In the genomic region with DNA sequence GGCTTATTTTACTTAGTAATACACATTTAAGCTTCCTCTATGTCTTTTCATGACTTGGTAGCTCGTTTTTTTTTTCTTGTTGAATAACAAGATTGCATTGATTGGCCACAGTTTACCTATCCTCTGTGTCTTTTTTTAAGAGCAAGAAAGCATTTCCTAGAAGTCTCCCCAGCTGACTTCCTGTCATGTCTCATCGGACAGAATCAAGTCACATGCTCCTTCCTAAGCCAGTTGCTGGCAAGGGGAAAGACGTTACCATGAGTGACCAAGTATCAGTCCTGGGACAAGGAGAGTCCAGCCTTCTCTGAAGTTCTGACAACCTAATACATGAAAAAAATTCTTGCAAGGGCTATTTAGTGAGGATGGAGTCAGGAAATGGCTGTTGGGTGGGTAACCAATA, we compare ENCODE assay signal across 13 cellular contexts. TPM values are rescaled to one million over a fixed set of nuclear protein-coding genes. Genes with fewer than 3 reads are reported as not detected.
DNase-seq lines count a peak whose midpoint lies in the region; ATAC-seq and TF ChIP-seq lines count a peak whose summit lies in the region.
"Had no signal": no experiment of that assay in that cellular context is flagged by ENCODE, and none has a peak within 500 bp of the region (broad histone marks: within the 10 kb centered on the region; RNA-seq: fewer than 3 reads in every experiment).

No MANE protein-coding gene starts in this region.

- H3K4me1 Mint-ChIP-seq in CD4-positive, alpha-beta memory T cell: peaks cover 20 to 41% (median 29%) of the 10 kb centered on the region in 4 donors
- peaks cover 25% of the 10 kb centered on the region for H3K4me1 Mint-ChIP-seq in activated T-cell treated with anti-CD3 and anti-CD28 coated beads, Interleukin-2, amount 50 U/mL, for 72 hours (ENCODE audit: low read depth)
- H3K4me1 Mint-ChIP-seq in naive thymus-derived CD8-positive, alpha-beta T cell: peaks cover 29 to 56% (median 45%) of the 10 kb centered on the region in 4 donors

- H3K9me3 ChIP-seq in CD4-positive, alpha-beta memory T cell (ENCODE audit: control insufficient read depth in 1 of 2, low read length in 2 of 2): no peaks in the 10 kb centered on the region

- H3K27ac Mint-ChIP-seq in CD4-positive, alpha-beta memory T cell: peak overlapping the region; percentile 38 to 92 (median 74)
- H3K27ac Mint-ChIP-seq in activated T-cell treated with anti-CD3 and anti-CD28 coated beads, Interleukin-2, amount 50 U/mL, for 72 hours: peak overlapping the region; percentile 99
- peak overlapping the region; percentile 6 to 86 (median 69) for H3K27ac Mint-ChIP-seq in naive thymus-derived CD8-positive, alpha-beta T cell

- peak overlapping the region; percentile 26 to 46 for H3K4me3 ChIP-seq in CD4-positive, alpha-beta memory T cell (ENCODE audit: low read length in 2 of 2)
- H3K4me3 ChIP-seq in foreskin fibroblast (ENCODE audit: low read depth in 1 of 2, low read length in 2 of 2): no peak overlapping the region

- peaks cover 0 to 4% of the 10 kb centered on the region in 2 donors for H3K36me3 Mint-ChIP-seq in CD4-positive, alpha-beta memory T cell
- H3K36me3 Mint-ChIP-seq in activated T-cell treated with anti-CD3 and anti-CD28 coated beads, Interleukin-2, amount 50 U/mL, for 72 hours (ENCODE audit: insufficient read depth in 2 of 2): peaks cover 3 to 8% of the 10 kb centered on the region in 2 donors
- H3K36me3 Mint-ChIP-seq in naive thymus-derived CD8-positive, alpha-beta T cell: peaks cover 0 to 11% (median 9%) of the 10 kb centered on the region in 3 donors

- H3K4me3 Mint-ChIP-seq in CD4-positive, alpha-beta memory T cell: peak overlapping the region; percentile 59 to 88 (median 82)
- H3K4me3 Mint-ChIP-seq in activated T-cell treated with anti-CD3 and anti-CD28 coated beads, Interleukin-2, amount 50 U/mL, for 72 hours: peak overlapping the region; percentile 63 to 88
- H3K4me3 Mint-ChIP-seq in naive thymus-derived CD8-positive, alpha-beta T cell: peak overlapping the region; percentile 52 to 87 (median 74)

- TF ChIP-seq CTCF in foreskin fibroblast (IDR thresholded peaks at IDR 0.05; ENCODE audit: low read depth, low read length): no peak

- CTCF ChIA-PET in CD4-positive, alpha-beta memory T cell (lab: Charles Lee; ENCODE audit: partially characterized antibody): interaction anchor here (0.7 to 12.9 kb wide), 3 partner anchors 34 to 249 kb away, joined by 3 to 392 read pairs (median 7); no protein-coding TSS in a partner anchor

- POLR2A ChIA-PET in CD4-positive, alpha-beta memory T cell (lab: Charles Lee; ENCODE audit: partially characterized antibody): interaction anchor here (0.6 to 2.7 kb wide), 5 partner anchors 15 to 159 kb away, joined by 3 to 11 read pairs (median 4); a partner anchor contains a TSS
- POLR2A ChIA-PET in naive thymus-derived CD8-positive, alpha-beta T cell (lab: Charles Lee): interaction anchor here (0.9 to 2.2 kb wide), 7 partner anchors 10 to 73 kb away, joined by 3 to 19 read pairs (median 5); a partner anchor contains a TSS

- peaks cover 35% of the 10 kb centered on the region for H3K4me1 ChIP-seq in CD4-positive, alpha-beta memory T cell (ENCODE audit: insufficient read depth, low read length)

- no peaks in the 10 kb centered on the region for H3K27me3 Mint-ChIP-seq in CD4-positive, alpha-beta memory T cell
- no peaks in the 10 kb centered on the region for H3K27me3 Mint-ChIP-seq in activated T-cell treated with anti-CD3 and anti-CD28 coated beads, Interleukin-2, amount 50 U/mL, for 72 hours (ENCODE audit: low read depth)
- H3K27me3 Mint-ChIP-seq in naive thymus-derived CD8-positive, alpha-beta T cell: no peaks in the 10 kb centered on the region

- intact Hi-C loops in CD4-positive, alpha-beta memory T cell (cut with micrococcal nuclease): loop anchor here (1.0 kb wide), 1 partner anchor 73 kb away; no protein-coding TSS in a partner anchor

- ATAC-seq in activated T-cell treated with anti-CD3 and anti-CD28 coated beads, Interleukin-2, amount 50 U/mL, for 72 hours (replicated peaks in 1 of 2): peak; percentile 73 to 90
- ATAC-seq in naive thymus-derived CD8-positive, alpha-beta T cell: peak; percentile 77 to 88
- ATAC-seq: SK-N-SH treated with all-trans-retinoic acid at 6 μM for 48 hours had no signal

- peaks cover 3 to 21% (median 7%) of the 10 kb centered on the region in 8 donors for H3K9me3 Mint-ChIP-seq in CD4-positive, alpha-beta memory T cell
- H3K9me3 Mint-ChIP-seq in activated T-cell treated with anti-CD3 and anti-CD28 coated beads, Interleukin-2, amount 50 U/mL, for 72 hours: peaks cover 7 to 10% of the 10 kb centered on the region in 2 donors
- peaks cover 0 to 26% (median 11%) of the 10 kb centered on the region in 9 donors for H3K9me3 Mint-ChIP-seq in naive thymus-derived CD8-positive, alpha-beta T cell

- H3K27ac ChIP-seq in CD4-positive, alpha-beta memory T cell (ENCODE audit: low read depth, low read length): no peak overlapping the region

- no peaks in the 10 kb centered on the region for H3K27me3 ChIP-seq in CD4-positive, alpha-beta memory T cell (ENCODE audit: insufficient read depth, low read length)

- H3K36me3 ChIP-seq in CD4-positive, alpha-beta memory T cell (ENCODE audit: insufficient read depth, low read length): no peaks in the 10 kb centered on the region

- DNase-seq in CD4-positive, alpha-beta memory T cell: peak in 4 of 5 donors; percentile 32 to 54 (median 47)
- DNase-seq in LHCN-M2 (ENCODE audit: low read depth): peak; percentile 17
- peak; percentile 25 to 37 for DNase-seq in activated T-cell treated with anti-CD3 and anti-CD28 coated beads, Interleukin-2, amount 50 U/mL, for 72 hours
- peak in 4 of 10 donors; percentile 7 to 59 (median 39) for DNase-seq in naive thymus-derived CD8-positive, alpha-beta T cell
- no peak for DNase-seq in EL
- DNase-seq in foreskin fibroblast: no peak
- DNase-seq in NCI-H2196 treated with DMSO at 0.1 percent for 48 hours (lab: John Stamatoyannopoulos, UW; ENCODE audit: unreplicated experiment): no peak
- DNase-seq: Calu3, KBM-7, kidney glomerular epithelial cell, NCI-H1930, right cardiac atrium had no signal

RNA-seq across cellular contexts. Expression of a gene that starts 24.9 kb away (rescaled TPM):
- total RNA-seq in CD4-positive, alpha-beta memory T cell: not detected
- not detected for polyA plus RNA-seq in CD4-positive, alpha-beta memory T cell
- total RNA-seq in LHCN-M2 (2014; rRNA removed): 0.17 TPM in 1 of 2 replicates, not detected in the other
- polyA plus RNA-seq in LHCN-M2 (2012): 0.09 TPM
- total RNA-seq in activated T-cell treated with anti-CD3 and anti-CD28 coated beads, Interleukin-2, amount 50 U/mL, for 72 hours: not detected
- total RNA-seq in naive thymus-derived CD8-positive, alpha-beta T cell: 10 to 100 TPM; 13.6 to 14.4 TPM
- polyA plus RNA-seq in naive thymus-derived CD8-positive, alpha-beta T cell: 10 to 100 TPM; 12.3 to 39.5 (median 20.1) TPM

RNA-seq across cellular contexts. Expression of a gene that starts 53.0 kb away (rescaled TPM):
- 1 to 10 TPM; 7.6 to 7.9 TPM for total RNA-seq in CD4-positive, alpha-beta memory T cell
- polyA plus RNA-seq in CD4-positive, alpha-beta memory T cell: 1 to 10 TPM in 1 of 2 donors, under 1 TPM in 1; 0.46 to 1.7 TPM
- total RNA-seq in LHCN-M2 (2014; rRNA removed): 0.06 TPM in 1 of 2 replicates, not detected in the other
- 0.01 TPM for polyA plus RNA-seq in LHCN-M2 (2012)
- total RNA-seq in activated T-cell treated with anti-CD3 and anti-CD28 coated beads, Interleukin-2, amount 50 U/mL, for 72 hours: under 1 TPM; 0.55 to 0.83 TPM
- 1 to 10 TPM; 5.5 to 8.1 TPM for total RNA-seq in naive thymus-derived CD8-positive, alpha-beta T cell
- polyA plus RNA-seq in naive thymus-derived CD8-positive, alpha-beta T cell: under 1 TPM; 0.35 to 0.61 (median 0.44) TPM

RNA-seq across cellular contexts. Expression of a gene that starts 59.7 kb away (rescaled TPM):
- 10 to 100 TPM; 59.5 to 64.5 TPM for total RNA-seq in CD4-positive, alpha-beta memory T cell
- 10 to 100 TPM; 26.8 to 28.8 TPM for polyA plus RNA-seq in CD4-positive, alpha-beta memory T cell
- 23.7 and 25.3 TPM in 2 replicates for total RNA-seq in LHCN-M2 (2014; rRNA removed)
- 12.5 TPM for polyA plus RNA-seq in LHCN-M2 (2012)
- 10 to 100 TPM; 33.7 to 40.0 TPM for total RNA-seq in activated T-cell treated with anti-CD3 and anti-CD28 coated beads, Interleukin-2, amount 50 U/mL, for 72 hours
- total RNA-seq in naive thymus-derived CD8-positive, alpha-beta T cell: 10 to 100 TPM; 60.7 to 64.4 TPM
- 10 to 100 TPM; 29.1 to 37.9 (median 34.1) TPM for polyA plus RNA-seq in naive thymus-derived CD8-positive, alpha-beta T cell

Comparison
In these comparisons a context has a peak if more than half of its experiments do, and no peak if none do; other contexts are left out.
1. DNase-seq: peak in CD4-positive, alpha-beta memory T cell (4 of 5), LHCN-M2 (single experiment) and activated T-cell treated with anti-CD3 and anti-CD28 coated beads, Interleukin-2, amount 50 U/mL, for 72 hours (2 of 2); none in EL (single experiment), foreskin fibroblast (0 of 2) and NCI-H2196 treated with DMSO at 0.1 percent for 48 hours (single experiment).
2. H3K4me3 ChIP-seq: peak in CD4-positive, alpha-beta memory T cell (2 of 2); none in foreskin fibroblast (0 of 2).
3. RNA of a gene that starts 24.9 kb away (total RNA-seq): 13.6 to 14.4 TPM in naive thymus-derived CD8-positive, alpha-beta T cell; 0.17 TPM in LHCN-M2, not detected in CD4-positive, alpha-beta memory T cell and not detected in activated T-cell treated with anti-CD3 and anti-CD28 coated beads, Interleukin-2, amount 50 U/mL, for 72 hours; every median in the first group is over 10 times any median in the second.
4. Peak in every context shown above with its lines, with median percentiles within 50 percentile points of each other: H3K27ac Mint-ChIP-seq and H3K4me3 Mint-ChIP-seq.